Comparison of ENCODE assay signal across 2 cellular contexts in the genomic region with DNA sequence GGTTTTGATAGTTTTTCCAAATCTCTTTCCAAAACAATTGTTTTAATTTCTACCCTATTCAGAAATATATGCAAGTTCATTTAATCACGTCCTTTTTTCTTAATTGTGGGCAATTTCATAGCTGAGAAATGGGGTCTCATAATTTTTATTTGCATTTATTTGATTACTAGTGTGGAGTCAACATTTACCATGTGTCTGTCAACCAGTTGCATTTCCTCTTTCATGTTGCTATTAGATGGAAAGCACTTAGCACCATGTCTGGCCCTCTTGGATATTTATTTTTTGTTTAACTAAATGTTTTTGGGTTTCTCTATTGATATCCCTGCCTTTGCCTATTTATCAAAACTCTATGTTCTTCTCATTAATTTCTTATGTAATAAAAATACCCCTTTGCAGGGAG. TPM values are rescaled to one million over a fixed set of nuclear protein-coding genes. Genes with fewer than 3 reads are reported as not detected.
"Had no signal": no experiment of that assay in that cellular context is flagged by ENCODE, and none has a peak within 500 bp of the region (broad histone marks: within the 10 kb centered on the region; RNA-seq: fewer than 3 reads in every experiment).

No MANE protein-coding gene starts in this region.

RNA-seq across cellular contexts. Expression of gene FCGR3B, which starts 13.9 kb away (rescaled TPM):
- polyA plus RNA-seq: HepG2, IMR-90 had no signal

RNA-seq across cellular contexts. Expression of gene FCGR2B, which starts 18.1 kb away (rescaled TPM):
- polyA plus RNA-seq: HepG2, IMR-90 had no signal
